ENCODE assay signal across 1 cellular context in genomic region chr10:129846991-129847391, GRCh38.
TF ChIP-seq lines count a peak whose summit lies in the region.

No MANE protein-coding gene starts in this region.

TF ChIP-seq in H1, 55 proteins besides CTCF, POLR2A, EP300 and RAD21 (continued from another document):
- TF ChIP-seq, protein P1, sequence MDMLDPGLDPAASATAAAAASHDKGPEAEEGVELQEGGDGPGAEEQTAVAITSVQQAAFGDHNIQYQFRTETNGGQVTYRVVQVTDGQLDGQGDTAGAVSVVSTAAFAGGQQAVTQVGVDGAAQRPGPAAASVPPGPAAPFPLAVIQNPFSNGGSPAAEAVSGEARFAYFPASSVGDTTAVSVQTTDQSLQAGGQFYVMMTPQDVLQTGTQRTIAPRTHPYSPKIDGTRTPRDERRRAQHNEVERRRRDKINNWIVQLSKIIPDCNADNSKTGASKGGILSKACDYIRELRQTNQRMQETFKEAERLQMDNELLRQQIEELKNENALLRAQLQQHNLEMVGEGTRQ (IDR thresholded peaks at IDR 0.05; ENCODE audit: low read length) = no peak
- TF ChIP-seq CTBP2 (IDR thresholded peaks at IDR 0.05; ENCODE audit: borderline replicate concordance, insufficient read depth, insufficient read length, low read length) (no peak), E2F6 (IDR thresholded peaks at IDR 0.05) (peak; percentile 60), KDM1A (IDR thresholded peaks at IDR 0.05; ENCODE audit: borderline replicate concordance, low read length) (no peak), FOSL1 (IDR thresholded peaks at IDR 0.05; ENCODE audit: insufficient read depth, low read depth, low read length) (no peak), ZNF274 (IDR thresholded peaks at IDR 0.05; ENCODE audit: borderline replicate concordance, extremely low read depth, low read length) (no peak), KDM4A (IDR thresholded peaks at IDR 0.05; ENCODE audit: low read depth, low read length, severe bottlenecking) (no peak), MAX (IDR thresholded peaks at IDR 0.05) (0 out of 2 replicates have a peak, but pooled peaks have one; percentile 53), CHD2 (IDR thresholded peaks at IDR 0.05; ENCODE audit: low read length) (no peak), RBBP5 (IDR thresholded peaks at IDR 0.05; ENCODE audit: borderline replicate concordance, low read depth, low read length) (no peak), YY1 (IDR thresholded peaks at IDR 0.05; ENCODE audit: low read depth, low read length) (no peak), ATF2 (IDR thresholded peaks at IDR 0.05; ENCODE audit: low read length) (no peak)
- TF ChIP-seq, protein P2, sequence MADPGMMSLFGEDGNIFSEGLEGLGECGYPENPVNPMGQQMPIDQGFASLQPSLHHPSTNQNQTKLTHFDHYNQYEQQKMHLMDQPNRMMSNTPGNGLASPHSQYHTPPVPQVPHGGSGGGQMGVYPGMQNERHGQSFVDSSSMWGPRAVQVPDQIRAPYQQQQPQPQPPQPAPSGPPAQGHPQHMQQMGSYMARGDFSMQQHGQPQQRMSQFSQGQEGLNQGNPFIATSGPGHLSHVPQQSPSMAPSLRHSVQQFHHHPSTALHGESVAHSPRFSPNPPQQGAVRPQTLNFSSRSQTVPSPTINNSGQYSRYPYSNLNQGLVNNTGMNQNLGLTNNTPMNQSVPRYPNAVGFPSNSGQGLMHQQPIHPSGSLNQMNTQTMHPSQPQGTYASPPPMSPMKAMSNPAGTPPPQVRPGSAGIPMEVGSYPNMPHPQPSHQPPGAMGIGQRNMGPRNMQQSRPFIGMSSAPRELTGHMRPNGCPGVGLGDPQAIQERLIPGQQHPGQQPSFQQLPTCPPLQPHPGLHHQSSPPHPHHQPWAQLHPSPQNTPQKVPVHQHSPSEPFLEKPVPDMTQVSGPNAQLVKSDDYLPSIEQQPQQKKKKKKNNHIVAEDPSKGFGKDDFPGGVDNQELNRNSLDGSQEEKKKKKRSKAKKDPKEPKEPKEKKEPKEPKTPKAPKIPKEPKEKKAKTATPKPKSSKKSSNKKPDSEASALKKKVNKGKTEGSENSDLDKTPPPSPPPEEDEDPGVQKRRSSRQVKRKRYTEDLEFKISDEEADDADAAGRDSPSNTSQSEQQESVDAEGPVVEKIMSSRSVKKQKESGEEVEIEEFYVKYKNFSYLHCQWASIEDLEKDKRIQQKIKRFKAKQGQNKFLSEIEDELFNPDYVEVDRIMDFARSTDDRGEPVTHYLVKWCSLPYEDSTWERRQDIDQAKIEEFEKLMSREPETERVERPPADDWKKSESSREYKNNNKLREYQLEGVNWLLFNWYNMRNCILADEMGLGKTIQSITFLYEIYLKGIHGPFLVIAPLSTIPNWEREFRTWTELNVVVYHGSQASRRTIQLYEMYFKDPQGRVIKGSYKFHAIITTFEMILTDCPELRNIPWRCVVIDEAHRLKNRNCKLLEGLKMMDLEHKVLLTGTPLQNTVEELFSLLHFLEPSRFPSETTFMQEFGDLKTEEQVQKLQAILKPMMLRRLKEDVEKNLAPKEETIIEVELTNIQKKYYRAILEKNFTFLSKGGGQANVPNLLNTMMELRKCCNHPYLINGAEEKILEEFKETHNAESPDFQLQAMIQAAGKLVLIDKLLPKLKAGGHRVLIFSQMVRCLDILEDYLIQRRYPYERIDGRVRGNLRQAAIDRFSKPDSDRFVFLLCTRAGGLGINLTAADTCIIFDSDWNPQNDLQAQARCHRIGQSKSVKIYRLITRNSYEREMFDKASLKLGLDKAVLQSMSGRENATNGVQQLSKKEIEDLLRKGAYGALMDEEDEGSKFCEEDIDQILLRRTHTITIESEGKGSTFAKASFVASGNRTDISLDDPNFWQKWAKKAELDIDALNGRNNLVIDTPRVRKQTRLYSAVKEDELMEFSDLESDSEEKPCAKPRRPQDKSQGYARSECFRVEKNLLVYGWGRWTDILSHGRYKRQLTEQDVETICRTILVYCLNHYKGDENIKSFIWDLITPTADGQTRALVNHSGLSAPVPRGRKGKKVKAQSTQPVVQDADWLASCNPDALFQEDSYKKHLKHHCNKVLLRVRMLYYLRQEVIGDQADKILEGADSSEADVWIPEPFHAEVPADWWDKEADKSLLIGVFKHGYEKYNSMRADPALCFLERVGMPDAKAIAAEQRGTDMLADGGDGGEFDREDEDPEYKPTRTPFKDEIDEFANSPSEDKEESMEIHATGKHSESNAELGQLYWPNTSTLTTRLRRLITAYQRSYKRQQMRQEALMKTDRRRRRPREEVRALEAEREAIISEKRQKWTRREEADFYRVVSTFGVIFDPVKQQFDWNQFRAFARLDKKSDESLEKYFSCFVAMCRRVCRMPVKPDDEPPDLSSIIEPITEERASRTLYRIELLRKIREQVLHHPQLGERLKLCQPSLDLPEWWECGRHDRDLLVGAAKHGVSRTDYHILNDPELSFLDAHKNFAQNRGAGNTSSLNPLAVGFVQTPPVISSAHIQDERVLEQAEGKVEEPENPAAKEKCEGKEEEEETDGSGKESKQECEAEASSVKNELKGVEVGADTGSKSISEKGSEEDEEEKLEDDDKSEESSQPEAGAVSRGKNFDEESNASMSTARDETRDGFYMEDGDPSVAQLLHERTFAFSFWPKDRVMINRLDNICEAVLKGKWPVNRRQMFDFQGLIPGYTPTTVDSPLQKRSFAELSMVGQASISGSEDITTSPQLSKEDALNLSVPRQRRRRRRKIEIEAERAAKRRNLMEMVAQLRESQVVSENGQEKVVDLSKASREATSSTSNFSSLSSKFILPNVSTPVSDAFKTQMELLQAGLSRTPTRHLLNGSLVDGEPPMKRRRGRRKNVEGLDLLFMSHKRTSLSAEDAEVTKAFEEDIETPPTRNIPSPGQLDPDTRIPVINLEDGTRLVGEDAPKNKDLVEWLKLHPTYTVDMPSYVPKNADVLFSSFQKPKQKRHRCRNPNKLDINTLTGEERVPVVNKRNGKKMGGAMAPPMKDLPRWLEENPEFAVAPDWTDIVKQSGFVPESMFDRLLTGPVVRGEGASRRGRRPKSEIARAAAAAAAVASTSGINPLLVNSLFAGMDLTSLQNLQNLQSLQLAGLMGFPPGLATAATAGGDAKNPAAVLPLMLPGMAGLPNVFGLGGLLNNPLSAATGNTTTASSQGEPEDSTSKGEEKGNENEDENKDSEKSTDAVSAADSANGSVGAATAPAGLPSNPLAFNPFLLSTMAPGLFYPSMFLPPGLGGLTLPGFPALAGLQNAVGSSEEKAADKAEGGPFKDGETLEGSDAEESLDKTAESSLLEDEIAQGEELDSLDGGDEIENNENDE (IDR thresholded peaks at IDR 0.05; ENCODE audit: insufficient replicate concordance, low read length) = no peak
